In the genomic region with DNA sequence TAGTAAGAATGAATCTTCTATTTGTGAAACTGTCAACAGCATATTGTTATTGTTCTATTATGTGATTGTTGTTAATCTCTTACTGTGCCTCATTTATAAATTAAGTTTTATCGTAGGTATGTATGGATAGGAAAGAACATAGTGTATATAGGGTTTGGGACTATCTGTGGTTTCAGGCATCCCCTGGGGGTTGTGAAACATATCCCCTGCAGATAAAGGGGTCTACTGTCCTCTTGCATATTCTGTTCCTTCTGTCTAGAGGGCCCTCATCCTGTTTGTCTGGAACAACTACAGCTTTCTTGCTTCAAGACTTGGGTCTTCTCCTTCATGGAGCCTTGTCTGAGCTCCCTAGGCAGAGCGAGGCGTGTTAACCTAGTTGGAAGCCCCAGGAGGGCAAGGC, we compare ENCODE assay signal across 12 cellular contexts.
DNase-seq lines count a peak whose midpoint lies in the region; ATAC-seq and TF ChIP-seq lines count a peak whose summit lies in the region.
"Had no signal": no experiment of that assay in that cellular context is flagged by ENCODE, and none has a peak within 500 bp of the region (broad histone marks: within the 10 kb centered on the region; RNA-seq: fewer than 3 reads in every experiment).

No MANE protein-coding gene starts in this region.

- intact Hi-C loops in natural killer cell (cut with micrococcal nuclease) = no loop called here

- no peaks in the 10 kb centered on the region for H3K9me2 ChIP-seq in SK-N-SH

- TF ChIP-seq EP300 in SK-N-SH (IDR thresholded peaks at IDR 0.05; ENCODE audit: borderline replicate concordance in 1 of 2, low read depth in 1 of 2, low read length in 1 of 2) = no peak

- H3K4me3 ChIP-seq in SK-N-SH (ENCODE audit: low read depth in 2 of 2, low read length in 1 of 2) = no peak overlapping the region

- H3K9me3 Mint-ChIP-seq in nephron progenitor cell (peaks cover 13% of the 10 kb centered on the region), natural killer cell (no peaks in the 10 kb centered on the region)

- peaks cover 19% of the 10 kb centered on the region for H3F3A ChIP-seq in SK-N-SH (replicated peaks; ENCODE audit: insufficient read depth)

- peaks cover 0 to 23% of the 10 kb centered on the region in 2 experiments; a peak in 2 of 4 replicates for H3K4me1 ChIP-seq in SK-N-SH (ENCODE audit: control insufficient read depth in 1 of 2, insufficient read depth in 2 of 2, low read depth in 1 of 2, low read length in 1 of 2)

- WGBS in SK-N-SH (ENCODE audit: low lambda C conversion rate) = 96% methylated on average over 3 of the region's 3 CpGs

- POLR2A ChIA-PET in SK-N-SH (lab: Yijun Ruan, JAX) = no interaction called here

- H2AFZ ChIP-seq in SK-N-SH (ENCODE audit: low read depth) = peak overlapping the region; percentile 58; the same call in 1 of the 2 replicates

- H3K36me3 Mint-ChIP-seq in nephron progenitor cell (ENCODE audit: low read depth) (no peaks in the 10 kb centered on the region), natural killer cell (no peaks in the 10 kb centered on the region), T-helper 17 cell (ENCODE audit: low read depth) (no peaks in the 10 kb centered on the region)
- H3K36me3 Mint-ChIP-seq: CD4-positive, CD25-positive, alpha-beta regulatory T cell had no signal

- H4K20me1 ChIP-seq in SK-N-SH (ENCODE audit: insufficient read depth) = no peaks in the 10 kb centered on the region

- CTCF ChIA-PET in SK-N-SH (lab: Yijun Ruan, JAX) = no interaction called here

- H3K79me2 ChIP-seq in SK-N-SH (ENCODE audit: insufficient read depth) = no peaks in the 10 kb centered on the region

- H3K4me1 Mint-ChIP-seq in nephron progenitor cell = peaks cover 8% of the 10 kb centered on the region
- no peaks in the 10 kb centered on the region for H3K4me1 Mint-ChIP-seq in natural killer cell
- no peaks in the 10 kb centered on the region for H3K4me1 Mint-ChIP-seq in T-helper 17 cell
- H3K4me1 Mint-ChIP-seq: CD4-positive, CD25-positive, alpha-beta regulatory T cell had no signal

- ATAC-seq in SK-N-SH treated with all-trans-retinoic acid at 6 μM for 48 hours (no peak), natural killer cell (no peak), T-helper 17 cell (no peak)

- peak overlapping the region; percentile 41; the same call in 1 of the 2 replicates for H3K9ac ChIP-seq in SK-N-SH

- H3K9me3 ChIP-seq in SK-N-SH (no peaks in the 10 kb centered on the region), T-helper 17 cell (ENCODE audit: control insufficient read depth, low read length, poor library complexity, severe bottlenecking) (no peaks in the 10 kb centered on the region)

- H3K36me3 ChIP-seq in SK-N-SH (replicated peaks in 1 of 2; ENCODE audit: control insufficient read depth in 1 of 2, insufficient read depth in 2 of 2, low read length in 1 of 2) = peaks cover 0 to under 1% of the 10 kb centered on the region in 2 experiments

- H3K27ac Mint-ChIP-seq in nephron progenitor cell (peak overlapping the region; percentile 57), natural killer cell (no peak overlapping the region), T-helper 17 cell (no peak overlapping the region)

- peak overlapping the region; percentile 58; the same call in 1 of the 2 replicates for H3K4me2 ChIP-seq in SK-N-SH

- DNase-seq in SK-N-SH = no peak
- DNase-seq in foreskin melanocyte = peak; percentile 19
- DNase-seq in nephron progenitor cell = no peak
- no peak for DNase-seq in NCI-H2107 (lab: John Stamatoyannopoulos, UW)
- DNase-seq in natural killer cell = no peak
- DNase-seq in T-helper 17 cell = no peak
- DNase-seq in NCI-H2196 treated with DMSO at 0.1 percent for 48 hours (lab: John Stamatoyannopoulos, UW; ENCODE audit: unreplicated experiment) = no peak
- DNase-seq: CD4-positive, CD25-positive, alpha-beta regulatory T cell; DMS53; GF-D8 had no signal

- no peaks in the 10 kb centered on the region for H3K27me3 ChIP-seq in SK-N-SH (ENCODE audit: insufficient read depth)

- TF ChIP-seq CTCF in SK-N-SH (IDR thresholded peaks at IDR 0.05) = no peak
- TF ChIP-seq CTCF in nephron progenitor cell (IDR thresholded peaks at IDR 0.05) = no peak
- TF ChIP-seq CTCF in natural killer cell (IDR thresholded peaks at IDR 0.05) = no peak

- H3K27me3 Mint-ChIP-seq in nephron progenitor cell (ENCODE audit: low read depth, poor library complexity) (peaks cover 20% of the 10 kb centered on the region), natural killer cell (ENCODE audit: low read depth in 2 of 2) (peaks cover 12 to 64% of the 10 kb centered on the region in 2 donors), T-helper 17 cell (peaks cover 24% of the 10 kb centered on the region)

- H3K4me3 Mint-ChIP-seq in nephron progenitor cell = no peak overlapping the region
- no peak overlapping the region for H3K4me3 Mint-ChIP-seq in natural killer cell
- H3K4me3 Mint-ChIP-seq in T-helper 17 cell = no peak overlapping the region
- H3K4me3 Mint-ChIP-seq: CD4-positive, CD25-positive, alpha-beta regulatory T cell had no signal

- TF ChIP-seq RAD21 in SK-N-SH (IDR thresholded peaks at IDR 0.05; ENCODE audit: low read length) = no peak

- H3K27ac ChIP-seq in SK-N-SH (ENCODE audit: low read depth in 2 of 2, low read length in 1 of 2) = peak overlapping the region in 1 of 2 experiments; percentile 89; a peak in 2 of 4 replicates
- H3K27ac ChIP-seq: 22Rv1 had no signal

TF ChIP-seq in SK-N-SH, 30 proteins besides CTCF, POLR2A, EP300 and RAD21:
- TF ChIP-seq FOXJ3 (CRISPR knock-in tag; IDR thresholded peaks at IDR 0.05) (no peak), YY1 (IDR thresholded peaks at IDR 0.05; ENCODE audit: low read depth) (no peak), TEAD4 (IDR thresholded peaks at IDR 0.05; ENCODE audit: borderline replicate concordance, insufficient read depth) (no peak), JUND (IDR thresholded peaks at IDR 0.05) (no peak), NFIC (IDR thresholded peaks at IDR 0.05; ENCODE audit: borderline replicate concordance) (no peak), MEF2A (IDR thresholded peaks at IDR 0.05; ENCODE audit: borderline replicate concordance, low read depth) (no peak), TAF1 (IDR thresholded peaks at IDR 0.05; ENCODE audit: borderline replicate concordance, low read depth, low read length) (no peak)
- TF ChIP-seq, protein P1, sequence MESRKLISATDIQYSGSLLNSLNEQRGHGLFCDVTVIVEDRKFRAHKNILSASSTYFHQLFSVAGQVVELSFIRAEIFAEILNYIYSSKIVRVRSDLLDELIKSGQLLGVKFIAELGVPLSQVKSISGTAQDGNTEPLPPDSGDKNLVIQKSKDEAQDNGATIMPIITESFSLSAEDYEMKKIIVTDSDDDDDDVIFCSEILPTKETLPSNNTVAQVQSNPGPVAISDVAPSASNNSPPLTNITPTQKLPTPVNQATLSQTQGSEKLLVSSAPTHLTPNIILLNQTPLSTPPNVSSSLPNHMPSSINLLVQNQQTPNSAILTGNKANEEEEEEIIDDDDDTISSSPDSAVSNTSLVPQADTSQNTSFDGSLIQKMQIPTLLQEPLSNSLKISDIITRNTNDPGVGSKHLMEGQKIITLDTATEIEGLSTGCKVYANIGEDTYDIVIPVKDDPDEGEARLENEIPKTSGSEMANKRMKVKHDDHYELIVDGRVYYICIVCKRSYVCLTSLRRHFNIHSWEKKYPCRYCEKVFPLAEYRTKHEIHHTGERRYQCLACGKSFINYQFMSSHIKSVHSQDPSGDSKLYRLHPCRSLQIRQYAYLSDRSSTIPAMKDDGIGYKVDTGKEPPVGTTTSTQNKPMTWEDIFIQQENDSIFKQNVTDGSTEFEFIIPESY (IDR thresholded peaks at IDR 0.05; ENCODE audit: borderline replicate concordance, low read depth) = no peak

TF ChIP-seq in SK-N-SH treated with all-trans-retinoic acid at 6 μM for 48 hours, 23 proteins besides CTCF, POLR2A, EP300 and RAD21:
- TF ChIP-seq, protein P2, sequence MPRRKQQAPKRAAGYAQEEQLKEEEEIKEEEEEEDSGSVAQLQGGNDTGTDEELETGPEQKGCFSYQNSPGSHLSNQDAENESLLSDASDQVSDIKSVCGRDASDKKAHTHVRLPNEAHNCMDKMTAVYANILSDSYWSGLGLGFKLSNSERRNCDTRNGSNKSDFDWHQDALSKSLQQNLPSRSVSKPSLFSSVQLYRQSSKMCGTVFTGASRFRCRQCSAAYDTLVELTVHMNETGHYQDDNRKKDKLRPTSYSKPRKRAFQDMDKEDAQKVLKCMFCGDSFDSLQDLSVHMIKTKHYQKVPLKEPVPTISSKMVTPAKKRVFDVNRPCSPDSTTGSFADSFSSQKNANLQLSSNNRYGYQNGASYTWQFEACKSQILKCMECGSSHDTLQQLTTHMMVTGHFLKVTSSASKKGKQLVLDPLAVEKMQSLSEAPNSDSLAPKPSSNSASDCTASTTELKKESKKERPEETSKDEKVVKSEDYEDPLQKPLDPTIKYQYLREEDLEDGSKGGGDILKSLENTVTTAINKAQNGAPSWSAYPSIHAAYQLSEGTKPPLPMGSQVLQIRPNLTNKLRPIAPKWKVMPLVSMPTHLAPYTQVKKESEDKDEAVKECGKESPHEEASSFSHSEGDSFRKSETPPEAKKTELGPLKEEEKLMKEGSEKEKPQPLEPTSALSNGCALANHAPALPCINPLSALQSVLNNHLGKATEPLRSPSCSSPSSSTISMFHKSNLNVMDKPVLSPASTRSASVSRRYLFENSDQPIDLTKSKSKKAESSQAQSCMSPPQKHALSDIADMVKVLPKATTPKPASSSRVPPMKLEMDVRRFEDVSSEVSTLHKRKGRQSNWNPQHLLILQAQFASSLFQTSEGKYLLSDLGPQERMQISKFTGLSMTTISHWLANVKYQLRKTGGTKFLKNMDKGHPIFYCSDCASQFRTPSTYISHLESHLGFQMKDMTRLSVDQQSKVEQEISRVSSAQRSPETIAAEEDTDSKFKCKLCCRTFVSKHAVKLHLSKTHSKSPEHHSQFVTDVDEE (CRISPR knock-in tag; IDR thresholded peaks at IDR 0.05) = no peak
- TF ChIP-seq ESRRG (CRISPR knock-in tag; IDR thresholded peaks at IDR 0.05) = no peak
- no peak for TF ChIP-seq ZFP30 (CRISPR knock-in tag; IDR thresholded peaks at IDR 0.05)
- no peak for TF ChIP-seq ZFP3 (CRISPR knock-in tag; IDR thresholded peaks at IDR 0.05)
- no peak for TF ChIP-seq CSDC2 (CRISPR knock-in tag; IDR thresholded peaks at IDR 0.05)
- TF ChIP-seq ZNF8 (CRISPR knock-in tag; IDR thresholded peaks at IDR 0.05) = no peak
- TF ChIP-seq ZC3H10 (CRISPR knock-in tag; IDR thresholded peaks at IDR 0.05) = no peak
- TF ChIP-seq PPARA (CRISPR knock-in tag; IDR thresholded peaks at IDR 0.05; ENCODE audit: borderline replicate concordance) = no peak
- TF ChIP-seq, protein P3, sequence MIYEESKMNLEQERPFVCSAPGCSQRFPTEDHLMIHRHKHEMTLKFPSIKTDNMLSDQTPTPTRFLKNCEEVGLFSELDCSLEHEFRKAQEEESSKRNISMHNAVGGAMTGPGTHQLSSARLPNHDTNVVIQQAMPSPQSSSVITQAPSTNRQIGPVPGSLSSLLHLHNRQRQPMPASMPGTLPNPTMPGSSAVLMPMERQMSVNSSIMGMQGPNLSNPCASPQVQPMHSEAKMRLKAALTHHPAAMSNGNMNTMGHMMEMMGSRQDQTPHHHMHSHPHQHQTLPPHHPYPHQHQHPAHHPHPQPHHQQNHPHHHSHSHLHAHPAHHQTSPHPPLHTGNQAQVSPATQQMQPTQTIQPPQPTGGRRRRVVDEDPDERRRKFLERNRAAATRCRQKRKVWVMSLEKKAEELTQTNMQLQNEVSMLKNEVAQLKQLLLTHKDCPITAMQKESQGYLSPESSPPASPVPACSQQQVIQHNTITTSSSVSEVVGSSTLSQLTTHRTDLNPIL (CRISPR knock-in tag; IDR thresholded peaks at IDR 0.05; ENCODE audit: low read depth) = no peak
